ENCODE assay signal across 11 cellular contexts in the genomic region with DNA sequence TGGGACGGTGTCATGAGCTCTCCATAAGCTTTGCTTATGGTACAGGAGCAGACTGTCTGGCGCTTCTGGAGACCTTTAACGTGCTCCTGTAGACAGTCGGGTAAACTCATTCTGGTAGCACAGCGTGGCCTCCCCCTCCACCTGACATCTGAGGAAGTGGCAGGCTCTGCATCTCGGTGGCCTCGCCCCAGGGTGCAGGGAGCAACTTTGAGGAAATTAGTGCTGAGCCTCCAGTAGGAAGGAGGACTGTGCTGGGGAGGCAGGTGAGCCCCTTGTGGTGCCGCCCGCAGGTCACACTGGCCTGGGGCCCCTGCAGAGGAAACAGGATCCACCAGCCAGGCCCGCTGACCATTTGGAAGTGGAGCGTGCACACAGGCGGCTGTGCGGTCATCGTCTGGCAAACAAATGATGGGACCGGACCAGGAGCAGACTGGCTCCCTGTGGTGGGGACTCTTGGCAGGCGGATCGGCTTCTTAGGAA. TPM values are rescaled to one million over a fixed set of nuclear protein-coding genes. Genes with fewer than 3 reads are reported as not detected.
DNase-seq lines count a peak whose midpoint lies in the region; ATAC-seq, FAIRE-seq and TF ChIP-seq lines count a peak whose summit lies in the region.
"Had no signal": no experiment of that assay in that cellular context is flagged by ENCODE, and none has a peak within 500 bp of the region (broad histone marks: within the 10 kb centered on the region; RNA-seq: fewer than 3 reads in every experiment).

No MANE protein-coding gene starts in this region.

- peak overlapping the region; percentile 30 for H3K27ac Mint-ChIP-seq in activated naive CD8-positive, alpha-beta T cell treated with anti-CD3 and anti-CD28 coated beads, Interleukin-2, amount 10 ng/mL, durations not matched to agents 7 days and 5 days
- no peak overlapping the region for H3K27ac Mint-ChIP-seq in activated naive CD8-positive, alpha-beta T cell treated with anti-CD3 and anti-CD28 coated beads for 36 hours
- H3K27ac Mint-ChIP-seq in activated T-helper 2 cell treated with anti-CD3 and anti-CD28 coated beads, Interferon-gamma antibody, Interleukin-2, Interleukin-4, amounts not matched to agents 10 μg/mL and 5 μg/mL and 100 μg/mL, durations not matched to agents 14 hours and 24 hours and 36 hours = peak overlapping the region; percentile 38

- H3K27ac ChIP-seq in kidney (ENCODE audit: low read depth in 2 of 2, low read length in 2 of 2) = no peak overlapping the region
- peak overlapping the region; percentile 87 to 91 for H3K27ac ChIP-seq in uterus

- POLR2A ChIA-PET in activated naive CD8-positive, alpha-beta T cell treated with anti-CD3 and anti-CD28 coated beads, Interleukin-2, amount 10 ng/mL, durations not matched to agents 7 days and 5 days (lab: Charles Lee) = interaction anchor here (1.6 kb wide), 1 partner anchor 13 kb away, joined by 4 read pairs; no protein-coding TSS in a partner anchor

- no peaks in the 10 kb centered on the region for H3K36me3 ChIP-seq in kidney (ENCODE audit: control insufficient read depth in 1 of 2, insufficient read depth in 2 of 2, low read length in 2 of 2)
- H3K36me3 ChIP-seq in uterus = no peaks in the 10 kb centered on the region
- H3K36me3 ChIP-seq: upper lobe of left lung had no signal

- peaks cover 23% of the 10 kb centered on the region for H3K4me1 Mint-ChIP-seq in activated naive CD8-positive, alpha-beta T cell treated with anti-CD3 and anti-CD28 coated beads, Interleukin-2, amount 10 ng/mL, durations not matched to agents 7 days and 5 days
- H3K4me1 Mint-ChIP-seq in activated naive CD8-positive, alpha-beta T cell treated with anti-CD3 and anti-CD28 coated beads for 36 hours = peaks cover 30% of the 10 kb centered on the region
- peaks cover 23% of the 10 kb centered on the region for H3K4me1 Mint-ChIP-seq in activated T-helper 2 cell treated with anti-CD3 and anti-CD28 coated beads, Interferon-gamma antibody, Interleukin-2, Interleukin-4, amounts not matched to agents 10 μg/mL and 5 μg/mL and 100 μg/mL, durations not matched to agents 14 hours and 24 hours and 36 hours (ENCODE audit: low read depth)

- no peak for FAIRE-seq in kidney (lab: Jason Lieb, UNC)

- no peak overlapping the region for H3K9ac ChIP-seq in kidney (ENCODE audit: low read length in 2 of 2)

- H3K9me3 ChIP-seq in kidney (ENCODE audit: control insufficient read depth in 1 of 2, low read length in 2 of 2) (no peaks in the 10 kb centered on the region), uterus (no peaks in the 10 kb centered on the region)
- H3K9me3 ChIP-seq: upper lobe of left lung had no signal

- intact Hi-C loops in activated T-helper 2 cell treated with anti-CD3 and anti-CD28 coated beads, Interferon-gamma antibody, Interleukin-2, Interleukin-4, amounts not matched to agents 10 μg/mL and 5 μg/mL and 100 μg/mL, durations not matched to agents 14 hours and 24 hours and 36 hours (cut with micrococcal nuclease) = no loop called here
- intact Hi-C loops in kidney (cut with DNase I) (no loop called here), uterus (cut with DNase I; ENCODE audit: low total_unique reads) (no loop called here)

- no peaks in the 10 kb centered on the region for H3K27me3 Mint-ChIP-seq in activated naive CD8-positive, alpha-beta T cell treated with anti-CD3 and anti-CD28 coated beads, Interleukin-2, amount 10 ng/mL, durations not matched to agents 7 days and 5 days
- no peaks in the 10 kb centered on the region for H3K27me3 Mint-ChIP-seq in activated naive CD8-positive, alpha-beta T cell treated with anti-CD3 and anti-CD28 coated beads for 36 hours
- no peaks in the 10 kb centered on the region for H3K27me3 Mint-ChIP-seq in activated T-helper 2 cell treated with anti-CD3 and anti-CD28 coated beads, Interferon-gamma antibody, Interleukin-2, Interleukin-4, amounts not matched to agents 10 μg/mL and 5 μg/mL and 100 μg/mL, durations not matched to agents 14 hours and 24 hours and 36 hours (ENCODE audit: low read depth)

- H3K4me3 ChIP-seq in kidney (ENCODE audit: low read length in 2 of 2) (no peak overlapping the region), uterus (no peak overlapping the region)
- H3K4me3 ChIP-seq: upper lobe of left lung had no signal

- TF ChIP-seq POLR2A in uterus (IDR thresholded peaks at IDR 0.05) = no peak

- peak; percentile 84 for ATAC-seq in activated naive CD8-positive, alpha-beta T cell treated with anti-CD3 and anti-CD28 coated beads, Interleukin-2, amount 10 ng/mL, durations not matched to agents 7 days and 5 days (ENCODE audit: low read depth)

- no peaks in the 10 kb centered on the region for H3K9me3 Mint-ChIP-seq in activated naive CD8-positive, alpha-beta T cell treated with anti-CD3 and anti-CD28 coated beads, Interleukin-2, amount 10 ng/mL, durations not matched to agents 7 days and 5 days
- no peaks in the 10 kb centered on the region for H3K9me3 Mint-ChIP-seq in activated naive CD8-positive, alpha-beta T cell treated with anti-CD3 and anti-CD28 coated beads for 36 hours
- H3K9me3 Mint-ChIP-seq in activated T-helper 2 cell treated with anti-CD3 and anti-CD28 coated beads, Interferon-gamma antibody, Interleukin-2, Interleukin-4, amounts not matched to agents 10 μg/mL and 5 μg/mL and 100 μg/mL, durations not matched to agents 14 hours and 24 hours and 36 hours = peaks cover 4% of the 10 kb centered on the region

- DNase-seq in activated naive CD8-positive, alpha-beta T cell treated with anti-CD3 and anti-CD28 coated beads, Interleukin-2, amount 10 ng/mL, durations not matched to agents 7 days and 5 days = peak; percentile 31
- DNase-seq in activated naive CD8-positive, alpha-beta T cell treated with anti-CD3 and anti-CD28 coated beads for 36 hours = no peak
- DNase-seq in activated T-helper 2 cell treated with anti-CD3 and anti-CD28 coated beads, Interferon-gamma antibody, Interleukin-2, Interleukin-4, amounts not matched to agents 10 μg/mL and 5 μg/mL and 100 μg/mL, durations not matched to agents 14 hours and 24 hours and 36 hours (ENCODE audit: low spot score) = no peak
- peak; percentile 77 for DNase-seq in kidney
- peak in 1 of 2 donors; percentile 34 for DNase-seq in uterus
- DNase-seq in occipital lobe (lab: John Stamatoyannopoulos, UW) = no peak
- DNase-seq in 8988T = no peak
- no peak for DNase-seq in iPS-NIHi7 (ENCODE audit: extremely low spot score)
- DNase-seq: effector memory CD4-positive, alpha-beta T cell; RPMI8226; upper lobe of left lung had no signal

- H3K4me1 ChIP-seq in kidney (ENCODE audit: control insufficient read depth in 1 of 2, insufficient read depth in 1 of 2, low read depth in 1 of 2, low read length in 2 of 2) (peaks cover 0 to 14% of the 10 kb centered on the region in 2 donors), uterus (peaks cover 19 to 22% of the 10 kb centered on the region in 2 donors)

- peaks cover 32% of the 10 kb centered on the region for H3K36me3 Mint-ChIP-seq in activated naive CD8-positive, alpha-beta T cell treated with anti-CD3 and anti-CD28 coated beads, Interleukin-2, amount 10 ng/mL, durations not matched to agents 7 days and 5 days
- H3K36me3 Mint-ChIP-seq in activated naive CD8-positive, alpha-beta T cell treated with anti-CD3 and anti-CD28 coated beads for 36 hours = peaks cover 22% of the 10 kb centered on the region
- H3K36me3 Mint-ChIP-seq in activated T-helper 2 cell treated with anti-CD3 and anti-CD28 coated beads, Interferon-gamma antibody, Interleukin-2, Interleukin-4, amounts not matched to agents 10 μg/mL and 5 μg/mL and 100 μg/mL, durations not matched to agents 14 hours and 24 hours and 36 hours (ENCODE audit: low read depth) = peaks cover 34% of the 10 kb centered on the region

- no peak overlapping the region for H3K4me3 Mint-ChIP-seq in activated naive CD8-positive, alpha-beta T cell treated with anti-CD3 and anti-CD28 coated beads, Interleukin-2, amount 10 ng/mL, durations not matched to agents 7 days and 5 days
- H3K4me3 Mint-ChIP-seq in activated naive CD8-positive, alpha-beta T cell treated with anti-CD3 and anti-CD28 coated beads for 36 hours = no peak overlapping the region
- no peak overlapping the region for H3K4me3 Mint-ChIP-seq in activated T-helper 2 cell treated with anti-CD3 and anti-CD28 coated beads, Interferon-gamma antibody, Interleukin-2, Interleukin-4, amounts not matched to agents 10 μg/mL and 5 μg/mL and 100 μg/mL, durations not matched to agents 14 hours and 24 hours and 36 hours (ENCODE audit: low read depth)

- TF ChIP-seq CTCF in kidney (IDR thresholded peaks at IDR 0.05; ENCODE audit: borderline replicate concordance, extremely low read depth, insufficient read depth) (no peak), uterus (IDR thresholded peaks at IDR 0.05) (no peak)

- no peaks in the 10 kb centered on the region for H3K27me3 ChIP-seq in uterus
- H3K27me3 ChIP-seq: upper lobe of left lung had no signal

RNA-seq across cellular contexts. Expression of a gene that starts 57.9 kb away (rescaled TPM):
- 10 to 100 TPM; 26.2 to 32.1 TPM for total RNA-seq in activated naive CD8-positive, alpha-beta T cell treated with anti-CD3 and anti-CD28 coated beads, Interleukin-2, amount 10 ng/mL, durations not matched to agents 7 days and 5 days
- total RNA-seq in activated naive CD8-positive, alpha-beta T cell treated with anti-CD3 and anti-CD28 coated beads for 36 hours = 10 to 100 TPM; 28.1 to 29.4 TPM
- 21.5 and 23.6 TPM in 2 replicates for total RNA-seq in activated T-helper 2 cell treated with anti-CD3 and anti-CD28 coated beads, Interferon-gamma antibody, Interleukin-2, Interleukin-4, amounts not matched to agents 10 μg/mL and 5 μg/mL and 100 μg/mL, durations not matched to agents 14 hours and 24 hours and 36 hours
- total RNA-seq in kidney = 15.8 TPM
- 1.7 TPM for polyA plus RNA-seq in kidney (ENCODE audit: insufficient read depth, low read depth, low replicate concordance)
- total RNA-seq in uterus = 10 to 100 TPM in 2 of 4 donors, 1 to 10 TPM in 2; 9.5 to 32.2 (median 13.5) TPM
- total RNA-seq in occipital lobe = 7.2 TPM

Comparison
In these comparisons a context has a peak if more than half of its experiments do, and no peak if none do; other contexts are left out.
1. DNase-seq: peak in activated naive CD8-positive, alpha-beta T cell treated with anti-CD3 and anti-CD28 coated beads, Interleukin-2, amount 10 ng/mL, durations not matched to agents 7 days and 5 days (single experiment) and kidney (single experiment); none in activated naive CD8-positive, alpha-beta T cell treated with anti-CD3 and anti-CD28 coated beads for 36 hours (single experiment), activated T-helper 2 cell treated with anti-CD3 and anti-CD28 coated beads, Interferon-gamma antibody, Interleukin-2, Interleukin-4, amounts not matched to agents 10 μg/mL and 5 μg/mL and 100 μg/mL, durations not matched to agents 14 hours and 24 hours and 36 hours (single experiment), occipital lobe (single experiment), 8988T (single experiment) and iPS-NIHi7 (single experiment).
2. H3K27ac ChIP-seq: peak in uterus (2 of 2); none in kidney (0 of 2).